In the genomic region with DNA sequence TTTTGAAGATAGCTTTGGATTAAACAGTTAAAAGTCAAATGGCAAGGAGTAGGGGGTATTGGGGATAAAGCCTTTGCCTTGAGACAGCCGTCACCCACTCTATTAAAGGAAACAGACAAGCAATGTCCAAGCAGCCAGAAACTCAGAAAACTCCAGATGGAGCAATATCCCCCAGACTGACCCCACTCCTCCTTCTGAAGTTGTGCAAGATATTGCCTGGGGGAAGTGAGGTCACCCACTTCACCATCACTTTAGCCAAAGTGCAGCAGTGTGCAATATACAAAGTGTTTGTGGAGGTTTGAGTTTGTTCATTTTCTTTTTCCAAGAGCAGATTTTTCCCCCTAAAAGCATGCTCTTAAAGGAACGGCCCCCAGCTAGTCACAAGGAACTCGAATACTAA, we compare ENCODE assay signal across 11 cellular contexts.
A peak's percentile ranks its signal among the peaks of the same experiment; 100 is the strongest.
DNase-seq lines count a peak whose midpoint lies in the region; ATAC-seq, FAIRE-seq and TF ChIP-seq lines count a peak whose summit lies in the region.
"Had no signal": no experiment of that assay in that cellular context is flagged by ENCODE, and none has a peak within 500 bp of the region (broad histone marks: within the 10 kb centered on the region; RNA-seq: fewer than 3 reads in every experiment).

No MANE protein-coding gene starts in this region.

- no peak for TF ChIP-seq RAD21 in SK-N-SH (IDR thresholded peaks at IDR 0.05; ENCODE audit: low read length)

- DNase-seq in KBM-7 (peak; percentile 68), ascending aorta (ENCODE audit: low spot score in 2 of 2) (peak in 1 of 2 donors; percentile 77), left lobe of liver (ENCODE audit: low spot score) (no peak), stromal cell of bone marrow (ENCODE audit: low read depth) (peak; percentile 18), SK-N-SH (no peak), H54 (ENCODE audit: insufficient read length, low spot score) (no peak), NCI-H69 (lab: John Stamatoyannopoulos, UW) (no peak)
- no peak for DNase-seq in activated effector memory CD4-positive, alpha-beta T cell treated with anti-CD3 and anti-CD28 coated beads, Interleukin-2, amount 50 U/mL, for 16 hours
- DNase-seq: activated CD8-positive, alpha-beta memory T cell treated with anti-CD3 and anti-CD28 coated beads, Interleukin-2, amount 10 ng/mL, durations not matched to agents 7 days and 5 days; NCI-H774; T-helper 9 cell had no signal

- H3K79me2 ChIP-seq in SK-N-SH (ENCODE audit: insufficient read depth): no peaks in the 10 kb centered on the region

- no peak for FAIRE-seq in H54 (lab: Jason Lieb, UNC)

- TF ChIP-seq POLR2A in H54 (IDR thresholded peaks at IDR 0.05; ENCODE audit: low read depth, low read length): no peak

- H3K9me3 ChIP-seq in ascending aorta (no peaks in the 10 kb centered on the region), SK-N-SH (no peaks in the 10 kb centered on the region)

- no peaks in the 10 kb centered on the region for H4K20me1 ChIP-seq in SK-N-SH (ENCODE audit: insufficient read depth)

- TF ChIP-seq EP300 in SK-N-SH (IDR thresholded peaks at IDR 0.05; ENCODE audit: borderline replicate concordance in 1 of 2, low read depth in 1 of 2, low read length in 1 of 2): no peak

- H3K27me3 ChIP-seq in ascending aorta: no peaks in the 10 kb centered on the region
- no peaks in the 10 kb centered on the region for H3K27me3 ChIP-seq in SK-N-SH (ENCODE audit: insufficient read depth)

- CTCF ChIA-PET in SK-N-SH (lab: Yijun Ruan, JAX): no interaction called here

- no peak overlapping the region for H2AFZ ChIP-seq in SK-N-SH (ENCODE audit: low read depth)

- H3K4me3 ChIP-seq in ascending aorta: no peak overlapping the region
- H3K4me3 ChIP-seq in SK-N-SH (ENCODE audit: low read depth in 2 of 2, low read length in 1 of 2): no peak overlapping the region

- H3F3A ChIP-seq in SK-N-SH (replicated peaks; ENCODE audit: insufficient read depth): no peaks in the 10 kb centered on the region

- no peak overlapping the region for H3K9ac ChIP-seq in SK-N-SH

- H3K36me3 ChIP-seq in ascending aorta (no peaks in the 10 kb centered on the region), SK-N-SH (replicated peaks in 1 of 2; ENCODE audit: control insufficient read depth in 1 of 2, insufficient read depth in 2 of 2, low read length in 1 of 2) (no peaks in the 10 kb centered on the region)

- peak; percentile 51 for ATAC-seq in left lobe of liver
- ATAC-seq: activated CD8-positive, alpha-beta memory T cell treated with anti-CD3 and anti-CD28 coated beads, Interleukin-2, amount 10 ng/mL, durations not matched to agents 7 days and 5 days had no signal

- no peak overlapping the region for H3K4me2 ChIP-seq in SK-N-SH

- POLR2A ChIA-PET in SK-N-SH (lab: Yijun Ruan, JAX): no interaction called here

- in situ Hi-C loops in KBM-7 (cut with MboI; ENCODE audit: low pct_unique_long_range_greater_than_20kb, low sequenced_read_pairs): no loop called here

- H3K4me1 ChIP-seq in ascending aorta (peaks cover 3 to 13% of the 10 kb centered on the region in 2 donors), SK-N-SH (ENCODE audit: control insufficient read depth in 1 of 2, insufficient read depth in 2 of 2, low read depth in 1 of 2, low read length in 1 of 2) (peaks cover 0 to 7% of the 10 kb centered on the region in 2 experiments; a peak in 3 of 4 replicates)

- intact Hi-C loops in ascending aorta (cut with DNase I): no loop called here

- H3K27ac ChIP-seq in ascending aorta: peak overlapping the region; percentile 26 to 62
- H3K27ac ChIP-seq in SK-N-SH (ENCODE audit: low read depth in 2 of 2, low read length in 1 of 2): no peak overlapping the region

- 61% methylated on average over 3 of the region's 3 CpGs for WGBS in SK-N-SH (ENCODE audit: low lambda C conversion rate)

- TF ChIP-seq CTCF in ascending aorta (IDR thresholded peaks at IDR 0.05) (no peak), SK-N-SH (IDR thresholded peaks at IDR 0.05) (no peak)

- no peaks in the 10 kb centered on the region for H3K9me2 ChIP-seq in SK-N-SH

TF ChIP-seq in SK-N-SH, 30 proteins besides CTCF, POLR2A, EP300 and RAD21:
- TF ChIP-seq NFIC (IDR thresholded peaks at IDR 0.05; ENCODE audit: borderline replicate concordance): no peak
- no peak for TF ChIP-seq MEF2A (IDR thresholded peaks at IDR 0.05; ENCODE audit: borderline replicate concordance, low read depth)
- TF ChIP-seq GATA2 (CRISPR knock-in tag; IDR thresholded peaks at IDR 0.05): no peak
- no peak for TF ChIP-seq FOXM1 (IDR thresholded peaks at IDR 0.05; ENCODE audit: low read depth)
- no peak for TF ChIP-seq RFX5 (IDR thresholded peaks at IDR 0.05; ENCODE audit: low read length)
- TF ChIP-seq ELF1 (IDR thresholded peaks at IDR 0.05): no peak
- no peak for TF ChIP-seq SIN3A (IDR thresholded peaks at IDR 0.05; ENCODE audit: borderline replicate concordance, low read depth, low read length)
- no peak for TF ChIP-seq RXRA (IDR thresholded peaks at IDR 0.05; ENCODE audit: borderline replicate concordance, low read depth)
- TF ChIP-seq TCF12 (IDR thresholded peaks at IDR 0.05): no peak
- TF ChIP-seq CHD2 (IDR thresholded peaks at IDR 0.05; ENCODE audit: low read length, partially characterized antibody): no peak
- TF ChIP-seq, protein P1, sequence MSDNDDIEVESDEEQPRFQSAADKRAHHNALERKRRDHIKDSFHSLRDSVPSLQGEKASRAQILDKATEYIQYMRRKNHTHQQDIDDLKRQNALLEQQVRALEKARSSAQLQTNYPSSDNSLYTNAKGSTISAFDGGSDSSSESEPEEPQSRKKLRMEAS (IDR thresholded peaks at IDR 0.05; ENCODE audit: low read depth): no peak
- TF ChIP-seq POLR2AphosphoS5 (IDR thresholded peaks at IDR 0.05; ENCODE audit: low read depth, low read length): no peak
- TF ChIP-seq JUND (IDR thresholded peaks at IDR 0.05): no peak
- TF ChIP-seq, protein P2, sequence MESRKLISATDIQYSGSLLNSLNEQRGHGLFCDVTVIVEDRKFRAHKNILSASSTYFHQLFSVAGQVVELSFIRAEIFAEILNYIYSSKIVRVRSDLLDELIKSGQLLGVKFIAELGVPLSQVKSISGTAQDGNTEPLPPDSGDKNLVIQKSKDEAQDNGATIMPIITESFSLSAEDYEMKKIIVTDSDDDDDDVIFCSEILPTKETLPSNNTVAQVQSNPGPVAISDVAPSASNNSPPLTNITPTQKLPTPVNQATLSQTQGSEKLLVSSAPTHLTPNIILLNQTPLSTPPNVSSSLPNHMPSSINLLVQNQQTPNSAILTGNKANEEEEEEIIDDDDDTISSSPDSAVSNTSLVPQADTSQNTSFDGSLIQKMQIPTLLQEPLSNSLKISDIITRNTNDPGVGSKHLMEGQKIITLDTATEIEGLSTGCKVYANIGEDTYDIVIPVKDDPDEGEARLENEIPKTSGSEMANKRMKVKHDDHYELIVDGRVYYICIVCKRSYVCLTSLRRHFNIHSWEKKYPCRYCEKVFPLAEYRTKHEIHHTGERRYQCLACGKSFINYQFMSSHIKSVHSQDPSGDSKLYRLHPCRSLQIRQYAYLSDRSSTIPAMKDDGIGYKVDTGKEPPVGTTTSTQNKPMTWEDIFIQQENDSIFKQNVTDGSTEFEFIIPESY (IDR thresholded peaks at IDR 0.05; ENCODE audit: borderline replicate concordance, low read depth): no peak
- no peak for TF ChIP-seq PBX3 (IDR thresholded peaks at IDR 0.05)
- no peak for TF ChIP-seq NRF1 (IDR thresholded peaks at IDR 0.05; ENCODE audit: low read depth, low read length)
- TF ChIP-seq TEAD4 (IDR thresholded peaks at IDR 0.05; ENCODE audit: borderline replicate concordance, insufficient read depth): no peak
- no peak for TF ChIP-seq FOSL2 (IDR thresholded peaks at IDR 0.05; ENCODE audit: borderline replicate concordance, low read depth)
- TF ChIP-seq SMC3 (IDR thresholded peaks at IDR 0.05; ENCODE audit: low read depth, low read length): no peak
- no peak for TF ChIP-seq YY1 (IDR thresholded peaks at IDR 0.05; ENCODE audit: low read depth)

Comparison
In these comparisons a context has a peak if more than half of its experiments do, and no peak if none do; other contexts are left out.
1. DNase-seq: peak in KBM-7 (single experiment) and stromal cell of bone marrow (single experiment); none in left lobe of liver (single experiment), SK-N-SH (single experiment), H54 (single experiment), NCI-H69 (single experiment) and activated effector memory CD4-positive, alpha-beta T cell treated with anti-CD3 and anti-CD28 coated beads, Interleukin-2, amount 50 U/mL, for 16 hours (single experiment).
2. H3K27ac ChIP-seq: peak in ascending aorta (2 of 2); none in SK-N-SH (0 of 2).